13 cellular contexts compared by ENCODE assay signal in genomic region chr21:37159053-37159776, GRCh38.
A peak's percentile ranks its signal among the peaks of the same experiment; 100 is the strongest.
DNase-seq lines count a peak whose midpoint lies in the region; ATAC-seq and TF ChIP-seq lines count a peak whose summit lies in the region.
"Had no signal": no experiment of that assay in that cellular context is flagged by ENCODE, and none has a peak within 500 bp of the region (broad histone marks: within the 10 kb centered on the region; RNA-seq: fewer than 3 reads in every experiment).

No MANE protein-coding gene starts in this region.

- no peaks in the 10 kb centered on the region for H3K9me3 Mint-ChIP-seq in activated T-cell treated with anti-CD3 and anti-CD28 coated beads, Interleukin-2, amount 50 U/mL, for 4 hours

- TF ChIP-seq POLR2A in uterus (IDR thresholded peaks at IDR 0.05), result no peak

- peaks cover 8% of the 10 kb centered on the region for H3K4me1 Mint-ChIP-seq in activated T-cell treated with anti-CD3 and anti-CD28 coated beads, Interleukin-2, amount 50 U/mL, for 4 hours (ENCODE audit: low read depth)

- TF ChIP-seq CTCF in left ventricle myocardium inferior (IDR thresholded peaks at IDR 0.05; ENCODE audit: borderline replicate concordance) (no peak), uterus (IDR thresholded peaks at IDR 0.05) (no peak), WERI-Rb-1 (IDR thresholded peaks at IDR 0.05; ENCODE audit: low read depth, low read length) (no peak)

- DNase-seq in activated CD8-positive, alpha-beta memory T cell treated with anti-CD3 and anti-CD28 coated beads, Interleukin-2, amount 50 U/mL, for 48 hours, result peak; percentile 56
- no peak for DNase-seq in activated CD8-positive, alpha-beta memory T cell treated with anti-CD3 and anti-CD28 coated beads for 24 hours
- no peak for DNase-seq in activated T-cell treated with anti-CD3 and anti-CD28 coated beads, Interleukin-2, amount 50 U/mL, for 4 hours
- peak; percentile 8 to 44 for DNase-seq in stimulated activated CD8-positive, alpha-beta memory T cell treated with anti-CD3 and anti-CD28 coated beads, Interleukin-7, amount 100 ng/mL, for 48 hours (ENCODE audit: extremely low read depth in 1 of 2, low read depth in 1 of 2)
- DNase-seq in left ventricle myocardium inferior, result no peak
- no peak for DNase-seq in uterus
- no peak for DNase-seq in WERI-Rb-1
- DNase-seq: GF-D8, lower lobe of right lung, NCI-H526 had no signal

- peaks cover 2% of the 10 kb centered on the region for H3K4me1 ChIP-seq in left ventricle myocardium inferior
- H3K4me1 ChIP-seq in uterus, result no peaks in the 10 kb centered on the region
- H3K4me1 ChIP-seq: lower lobe of right lung had no signal

- H3K9me3 ChIP-seq in left ventricle myocardium inferior (replicated peaks), result no peaks in the 10 kb centered on the region
- no peaks in the 10 kb centered on the region for H3K9me3 ChIP-seq in uterus
- H3K9me3 ChIP-seq in WERI-Rb-1 (ENCODE audit: severe bottlenecking), result no peaks in the 10 kb centered on the region
- H3K9me3 ChIP-seq: gastroesophageal sphincter, lower lobe of right lung had no signal

- H3K27me3 Mint-ChIP-seq in activated T-cell treated with anti-CD3 and anti-CD28 coated beads, Interleukin-2, amount 50 U/mL, for 4 hours (ENCODE audit: low read depth), result no peaks in the 10 kb centered on the region

- ATAC-seq in GM21717 (IDR thresholded peaks at IDR 0.05; ENCODE audit: unreplicated experiment), result peak; percentile 72
- ATAC-seq in activated T-cell treated with anti-CD3 and anti-CD28 coated beads, Interleukin-2, amount 50 U/mL, for 4 hours, result peak; percentile 63
- ATAC-seq: gastroesophageal sphincter, lower lobe of right lung had no signal

- intact Hi-C loops in left ventricle myocardium inferior (cut with micrococcal nuclease) (no loop called here), uterus (cut with DNase I; ENCODE audit: low total_unique reads) (no loop called here)

- no peaks in the 10 kb centered on the region for H3K27me3 ChIP-seq in left ventricle myocardium inferior (ENCODE audit: low read depth)
- no peaks in the 10 kb centered on the region for H3K27me3 ChIP-seq in uterus
- H3K27me3 ChIP-seq in WERI-Rb-1 (ENCODE audit: insufficient read depth, low read depth, severe bottlenecking), result no peaks in the 10 kb centered on the region
- H3K27me3 ChIP-seq: gastroesophageal sphincter had no signal

- H3K36me3 ChIP-seq in left ventricle myocardium inferior (peaks cover 87% of the 10 kb centered on the region), uterus (no peaks in the 10 kb centered on the region), WERI-Rb-1 (peaks cover 99% of the 10 kb centered on the region)

- peaks cover 51% of the 10 kb centered on the region for H3K36me3 Mint-ChIP-seq in activated T-cell treated with anti-CD3 and anti-CD28 coated beads, Interleukin-2, amount 50 U/mL, for 4 hours (ENCODE audit: insufficient read depth)

- H3K4me3 Mint-ChIP-seq in activated T-cell treated with anti-CD3 and anti-CD28 coated beads, Interleukin-2, amount 50 U/mL, for 4 hours, result no peak overlapping the region

- H3K27ac ChIP-seq in left ventricle myocardium inferior (replicated peaks) (no peak overlapping the region), uterus (no peak overlapping the region), WERI-Rb-1 (no peak overlapping the region)
- H3K27ac ChIP-seq: lower lobe of right lung, SK-N-MC had no signal

- H3K4me3 ChIP-seq in left ventricle myocardium inferior (no peak overlapping the region), uterus (no peak overlapping the region), WERI-Rb-1 (ENCODE audit: low read depth, low read length) (no peak overlapping the region)
- H3K4me3 ChIP-seq: gastroesophageal sphincter, lower lobe of right lung, SK-N-MC had no signal

Comparison
In these comparisons a context has a peak if more than half of its experiments do, and no peak if none do; other contexts are left out.
1. DNase-seq: peak in activated CD8-positive, alpha-beta memory T cell treated with anti-CD3 and anti-CD28 coated beads, Interleukin-2, amount 50 U/mL, for 48 hours (single experiment) and stimulated activated CD8-positive, alpha-beta memory T cell treated with anti-CD3 and anti-CD28 coated beads, Interleukin-7, amount 100 ng/mL, for 48 hours (2 of 2); none in activated CD8-positive, alpha-beta memory T cell treated with anti-CD3 and anti-CD28 coated beads for 24 hours (single experiment), activated T-cell treated with anti-CD3 and anti-CD28 coated beads, Interleukin-2, amount 50 U/mL, for 4 hours (single experiment), left ventricle myocardium inferior (single experiment), uterus (0 of 2) and WERI-Rb-1 (single experiment).